11 cellular contexts compared by ENCODE assay signal in the genomic region with DNA sequence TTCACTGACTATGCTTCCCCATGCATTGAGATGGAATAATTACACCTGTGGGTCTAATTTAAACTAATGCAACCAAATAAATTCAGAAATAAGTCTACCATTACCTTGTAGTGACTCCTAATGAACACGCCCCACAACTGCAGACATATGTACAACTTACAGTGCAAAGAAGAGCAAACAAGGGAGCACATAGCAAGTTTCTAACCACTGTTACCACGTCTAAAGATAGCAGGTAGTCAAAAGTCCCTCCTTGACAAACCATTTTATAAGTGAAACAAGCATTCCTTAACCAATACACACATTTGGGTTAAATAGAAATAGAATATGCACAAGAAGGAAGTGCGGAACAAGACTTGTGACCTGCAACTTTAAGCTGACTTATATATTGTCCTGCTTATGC. TPM values are rescaled to one million over a fixed set of nuclear protein-coding genes. Genes with fewer than 3 reads are reported as not detected.
DNase-seq lines count a peak whose midpoint lies in the region; ATAC-seq lines count a peak whose summit lies in the region.
"Had no signal": no experiment of that assay in that cellular context is flagged by ENCODE, and none has a peak within 500 bp of the region (broad histone marks: within the 10 kb centered on the region; RNA-seq: fewer than 3 reads in every experiment).

No MANE protein-coding gene starts in this region.

- H3K27me3 Mint-ChIP-seq in CD4-positive, alpha-beta memory T cell: no peaks in the 10 kb centered on the region
- no peaks in the 10 kb centered on the region for H3K27me3 Mint-ChIP-seq in activated naive CD8-positive, alpha-beta T cell
- H3K27me3 Mint-ChIP-seq: IgD-negative memory B cell had no signal

- H2AFZ ChIP-seq in trophoblast cell (ENCODE audit: insufficient read depth, low read length, poor library complexity): no peak overlapping the region

- ATAC-seq in GM19351 (IDR thresholded peaks at IDR 0.05; ENCODE audit: unreplicated experiment) (peak; percentile 84), HG03066 (IDR thresholded peaks at IDR 0.05; ENCODE audit: low read depth, unreplicated experiment) (peak; percentile 91)

- no peak overlapping the region for H4K8ac ChIP-seq in trophoblast cell (ENCODE audit: low read depth, low read length)

- H3K18ac ChIP-seq in trophoblast cell (ENCODE audit: low read length): no peak overlapping the region

- H4K91ac ChIP-seq in trophoblast cell (ENCODE audit: low read depth, low read length): no peak overlapping the region

- H3K4me3 Mint-ChIP-seq in CD4-positive, alpha-beta memory T cell: peak overlapping the region; percentile 1 to 91 (median 66)
- H3K4me3 Mint-ChIP-seq in activated naive CD8-positive, alpha-beta T cell: peak overlapping the region; percentile 73

- no peak overlapping the region for H2BK120ac ChIP-seq in trophoblast cell (ENCODE audit: insufficient read depth, low read length, poor library complexity)

- H3K36me3 Mint-ChIP-seq in CD4-positive, alpha-beta memory T cell: peaks cover 3 to 8% of the 10 kb centered on the region in 2 donors
- peaks cover 4% of the 10 kb centered on the region for H3K36me3 Mint-ChIP-seq in activated naive CD8-positive, alpha-beta T cell

- no peak overlapping the region for H2BK5ac ChIP-seq in trophoblast cell (ENCODE audit: low read depth, low read length, poor library complexity)

- H3K79me2 ChIP-seq in trophoblast cell (ENCODE audit: control insufficient read depth, insufficient read depth, low read length, poor library complexity): no peaks in the 10 kb centered on the region

- H2BK12ac ChIP-seq in trophoblast cell (ENCODE audit: low read length): no peak overlapping the region

- peak overlapping the region in 6 of 7 donors; percentile 6 to 78 (median 64) for H3K27ac Mint-ChIP-seq in CD4-positive, alpha-beta memory T cell
- H3K27ac Mint-ChIP-seq in activated naive CD8-positive, alpha-beta T cell: peak overlapping the region; percentile 50

- no peaks in the 10 kb centered on the region for H3K9me3 ChIP-seq in CD4-positive, alpha-beta memory T cell (ENCODE audit: control insufficient read depth in 1 of 2, low read length in 2 of 2)
- no peaks in the 10 kb centered on the region for H3K9me3 ChIP-seq in trophoblast cell (ENCODE audit: insufficient read depth, low read depth, low read length)

- H2AK5ac ChIP-seq in trophoblast cell (ENCODE audit: low read length): no peak overlapping the region

- POLR2A ChIA-PET in CD4-positive, alpha-beta memory T cell (lab: Charles Lee; ENCODE audit: partially characterized antibody): interaction anchor here (0.6 kb wide), 1 partner anchor 20 kb away, joined by 3 read pairs; no protein-coding TSS in a partner anchor

- intact Hi-C loops in CD4-positive, alpha-beta memory T cell (cut with micrococcal nuclease): loop anchor here (2.0 kb wide), 1 partner anchor 18 kb away; no protein-coding TSS in a partner anchor

- H3K4me1 ChIP-seq in CD4-positive, alpha-beta memory T cell (ENCODE audit: insufficient read depth, low read length): peaks cover 34% of the 10 kb centered on the region
- H3K4me1 ChIP-seq in trophoblast cell (ENCODE audit: control insufficient read depth in 1 of 2, insufficient read depth in 2 of 2, low read length in 2 of 2): peaks cover 0 to 2% of the 10 kb centered on the region in 2 experiments

- no peak for DNase-seq in CD4-positive, alpha-beta memory T cell
- DNase-seq in NCI-H187 treated with DMSO at 0.1 percent for 48 hours (lab: John Stamatoyannopoulos, UW) (no peak), NCI-H1105 (lab: John Stamatoyannopoulos, UW) (no peak), trophoblast cell (no peak)
- no peak for DNase-seq in activated CD4-positive, alpha-beta T cell treated with anti-CD3 and anti-CD28 coated beads for 4 hours
- DNase-seq: stimulated activated CD4-positive, alpha-beta T cell treated with anti-CD3 and anti-CD28 coated beads, Interleukin-4, amount 100 ng/mL, for 24 hours; SW 1271 had no signal

- no CpG with 5 or more reads among the region's 3 CpGs for WGBS in trophoblast cell (ENCODE audit: extremely low coverage, insufficient coverage, insufficient read length)

- H3K4ac ChIP-seq in trophoblast cell (ENCODE audit: low read depth, low read length): no peak overlapping the region

- no peak overlapping the region for H4K12ac ChIP-seq in trophoblast cell (ENCODE audit: low read depth, low read length)

- H3K14ac ChIP-seq in trophoblast cell (ENCODE audit: low read length): no peak overlapping the region

- H3K27ac ChIP-seq in CD4-positive, alpha-beta memory T cell (ENCODE audit: low read depth, low read length): peak overlapping the region; percentile 11
- no peak overlapping the region for H3K27ac ChIP-seq in trophoblast cell (ENCODE audit: low read depth, low read length)

- H3K4me3 ChIP-seq in CD4-positive, alpha-beta memory T cell (ENCODE audit: low read length in 2 of 2): no peak overlapping the region
- H3K4me3 ChIP-seq in trophoblast cell (ENCODE audit: low read depth, low read length): no peak overlapping the region

- no peak overlapping the region for H3K4me2 ChIP-seq in trophoblast cell (ENCODE audit: low read length)

- H3K79me1 ChIP-seq in trophoblast cell (ENCODE audit: low read length): no peaks in the 10 kb centered on the region

- no peaks in the 10 kb centered on the region for H3K36me3 ChIP-seq in CD4-positive, alpha-beta memory T cell (ENCODE audit: insufficient read depth, low read length)
- H3K36me3 ChIP-seq in trophoblast cell (ENCODE audit: control insufficient read depth in 1 of 2, insufficient read depth in 2 of 2, low read length in 2 of 2): no peaks in the 10 kb centered on the region

- no peaks in the 10 kb centered on the region for H3K27me3 ChIP-seq in CD4-positive, alpha-beta memory T cell (ENCODE audit: insufficient read depth, low read length)
- no peaks in the 10 kb centered on the region for H3K27me3 ChIP-seq in trophoblast cell (ENCODE audit: insufficient read depth, low read length)

- no peak overlapping the region for H3K23ac ChIP-seq in trophoblast cell (ENCODE audit: low read length)

- peaks cover 48 to 80% (median 62%) of the 10 kb centered on the region in 4 donors for H3K4me1 Mint-ChIP-seq in CD4-positive, alpha-beta memory T cell
- H3K4me1 Mint-ChIP-seq in activated naive CD8-positive, alpha-beta T cell (ENCODE audit: low read depth): peaks cover 47% of the 10 kb centered on the region

- no peaks in the 10 kb centered on the region for H3K9me3 Mint-ChIP-seq in CD4-positive, alpha-beta memory T cell
- no peaks in the 10 kb centered on the region for H3K9me3 Mint-ChIP-seq in activated naive CD8-positive, alpha-beta T cell (ENCODE audit: low read depth)
- H3K9me3 Mint-ChIP-seq: IgD-negative memory B cell had no signal

- CTCF ChIA-PET in CD4-positive, alpha-beta memory T cell (lab: Charles Lee; ENCODE audit: partially characterized antibody): interaction anchor here (1.2 to 1.6 kb wide), 2 partner anchors 15 to 20 kb away, joined by 3 read pairs; no protein-coding TSS in a partner anchor

- no peak overlapping the region for H3K9ac ChIP-seq in trophoblast cell (ENCODE audit: low read length)

RNA-seq across cellular contexts. Expression of gene PHF21A, which starts 20.6 kb away (rescaled TPM):
- 10 to 100 TPM; 66.1 to 68.4 TPM for total RNA-seq in CD4-positive, alpha-beta memory T cell
- 10 to 100 TPM in 1 of 2 donors, 1 to 10 TPM in 1; 3.7 to 19.6 TPM for polyA plus RNA-seq in CD4-positive, alpha-beta memory T cell
- polyA plus RNA-seq in trophoblast cell (2013): 29.5 and 31.4 TPM in 2 replicates
